Comparison of ENCODE assay signal across 25 cellular contexts in the genomic region with DNA sequence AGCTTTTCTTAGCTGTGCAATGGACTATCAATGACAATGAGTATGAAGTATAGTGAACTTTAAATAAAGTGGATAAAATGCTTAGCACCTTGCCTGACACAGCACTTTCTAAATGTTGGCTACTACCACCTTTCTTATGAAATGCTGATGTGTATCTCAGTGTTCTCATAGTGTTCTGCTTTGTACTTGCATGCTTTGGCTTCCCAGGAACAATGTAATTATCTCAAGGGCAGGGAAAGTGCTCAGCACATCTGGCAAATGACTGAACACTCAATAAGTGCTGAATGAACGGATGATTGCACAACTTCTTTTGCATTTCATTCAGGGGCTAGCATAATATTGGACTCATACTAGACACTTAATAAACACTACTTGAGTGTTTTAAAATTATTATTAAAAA. TPM values are rescaled to one million over a fixed set of nuclear protein-coding genes. Genes with fewer than 3 reads are reported as not detected.
DNase-seq lines count a peak whose midpoint lies in the region; ATAC-seq and TF ChIP-seq lines count a peak whose summit lies in the region.
"Had no signal": no experiment of that assay in that cellular context is flagged by ENCODE, and none has a peak within 500 bp of the region (broad histone marks: within the 10 kb centered on the region; RNA-seq: fewer than 3 reads in every experiment).

No MANE protein-coding gene starts in this region.

- no peaks in the 10 kb centered on the region for H4K20me1 ChIP-seq in MM.1S (ENCODE audit: insufficient read depth, low read length)

- H3K9me3 Mint-ChIP-seq in activated naive CD4-positive, alpha-beta T cell treated with anti-CD3 and anti-CD28 coated beads, Interleukin-2, amount 50 U/mL, for 72 hours, result no peaks in the 10 kb centered on the region
- H3K9me3 Mint-ChIP-seq in glutamatergic neuron (ENCODE audit: unreplicated experiment), result no peaks in the 10 kb centered on the region
- H3K9me3 Mint-ChIP-seq: activated naive CD8-positive, alpha-beta T cell treated with anti-CD3 and anti-CD28 coated beads, Interleukin-2, amount 50 U/mL, for 24 hours; CD8-positive, alpha-beta memory T cell; H9 had no signal

- no peaks in the 10 kb centered on the region for H3K9me2 ChIP-seq in MM.1S (replicated peaks; ENCODE audit: insufficient read depth, low read length)

- no peak overlapping the region for H3K4me3 ChIP-seq in left ventricle myocardium inferior
- no peak overlapping the region for H3K4me3 ChIP-seq in RWPE2 (ENCODE audit: severe bottlenecking)
- H3K4me3 ChIP-seq in fibroblast of pulmonary artery (replicated peaks; ENCODE audit: low read depth, low read length), result no peak overlapping the region
- H3K4me3 ChIP-seq in MM.1S (ENCODE audit: low read length), result no peak overlapping the region
- H3K4me3 ChIP-seq: gastrocnemius medialis, transverse colon had no signal

- no peak overlapping the region for H3K4me3 Mint-ChIP-seq in glutamatergic neuron (ENCODE audit: unreplicated experiment)
- H3K4me3 Mint-ChIP-seq: activated naive CD8-positive, alpha-beta T cell treated with anti-CD3 and anti-CD28 coated beads, Interleukin-2, amount 50 U/mL, for 24 hours; CD8-positive, alpha-beta memory T cell; H9 had no signal

- no peaks in the 10 kb centered on the region for H3K9me3 ChIP-seq in left ventricle myocardium inferior (replicated peaks)
- H3K9me3 ChIP-seq in RWPE2 (ENCODE audit: severe bottlenecking), result no peaks in the 10 kb centered on the region
- no peaks in the 10 kb centered on the region for H3K9me3 ChIP-seq in MM.1S (replicated peaks; ENCODE audit: insufficient read depth, low read length)
- H3K9me3 ChIP-seq: gastrocnemius medialis, neutrophil, transverse colon had no signal

- H2AFZ ChIP-seq in MM.1S (ENCODE audit: low read length), result no peak overlapping the region

- no peaks in the 10 kb centered on the region for H3K36me3 ChIP-seq in left ventricle myocardium inferior
- no peaks in the 10 kb centered on the region for H3K36me3 ChIP-seq in RWPE2 (ENCODE audit: low read depth)
- H3K36me3 ChIP-seq in MM.1S (replicated peaks; ENCODE audit: insufficient read depth, low read length), result no peaks in the 10 kb centered on the region
- H3K36me3 ChIP-seq: gastrocnemius medialis, neutrophil, transverse colon had no signal

- no peak overlapping the region for H3K9ac ChIP-seq in MM.1S (ENCODE audit: low read length)

- H3K27ac ChIP-seq in left ventricle myocardium inferior (replicated peaks), result no peak overlapping the region
- no peak overlapping the region for H3K27ac ChIP-seq in RWPE2 (ENCODE audit: poor library complexity, severe bottlenecking)
- no peak overlapping the region for H3K27ac ChIP-seq in MM.1S (ENCODE audit: low read length)
- H3K27ac ChIP-seq: gastrocnemius medialis, HL-60, neutrophil, transverse colon had no signal

- no peaks in the 10 kb centered on the region for H3K79me2 ChIP-seq in MM.1S (ENCODE audit: low read length)

- no peak overlapping the region for H3K27ac Mint-ChIP-seq in activated naive CD4-positive, alpha-beta T cell treated with anti-CD3 and anti-CD28 coated beads, Interleukin-2, amount 50 U/mL, for 72 hours
- H3K27ac Mint-ChIP-seq in glutamatergic neuron (ENCODE audit: unreplicated experiment), result no peak overlapping the region
- H3K27ac Mint-ChIP-seq: activated naive CD8-positive, alpha-beta T cell treated with anti-CD3 and anti-CD28 coated beads, Interleukin-2, amount 50 U/mL, for 24 hours; CD8-positive, alpha-beta memory T cell; H9 had no signal

- H3K27me3 ChIP-seq in left ventricle myocardium inferior (ENCODE audit: low read depth) (no peaks in the 10 kb centered on the region), RWPE2 (ENCODE audit: insufficient read depth, poor library complexity, severe bottlenecking) (no peaks in the 10 kb centered on the region), MM.1S (replicated peaks; ENCODE audit: insufficient read depth, low read length) (no peaks in the 10 kb centered on the region)
- H3K27me3 ChIP-seq: gastrocnemius medialis, neutrophil, transverse colon had no signal

- no peak for DNase-seq in left ventricle myocardium superior
- DNase-seq in left ventricle myocardium inferior, result no peak
- DNase-seq in RWPE2 (ENCODE audit: low spot score), result no peak
- peak; percentile 87 for DNase-seq in fibroblast of pulmonary artery (ENCODE audit: low read depth)
- no peak for DNase-seq in activated naive CD4-positive, alpha-beta T cell treated with anti-CD3 and anti-CD28 coated beads, Interleukin-2, amount 50 U/mL, for 72 hours (ENCODE audit: low spot score in 2 of 2)
- no peak for DNase-seq in MM.1S
- DNase-seq in NCI-H1436 (lab: John Stamatoyannopoulos, UW), result no peak
- no peak for DNase-seq in glutamatergic neuron
- DNase-seq: ACHN; activated CD4-positive, CD25-positive, alpha-beta regulatory T cell treated with anti-CD3 and anti-CD28 coated beads, Interleukin-2, amount 50 U/mL, for 72 hours; activated naive CD8-positive, alpha-beta T cell treated with anti-CD3 and anti-CD28 coated beads, Interleukin-2, amount 50 U/mL, for 24 hours; CD8-positive, alpha-beta memory T cell; DND-41; effector CD8-positive, alpha-beta T cell; gastrocnemius medialis; H9; left cardiac atrium; MV-4-11; NCI-H2029 treated with DMSO at 0.1 percent for 48 hours; stimulated activated naive CD4-positive, alpha-beta T cell treated with Interleukin-2 at 50 U/mL for 16 hours; T1000; transverse colon had no signal

- no peak overlapping the region for H3K4me2 ChIP-seq in MM.1S (ENCODE audit: low read depth, low read length)

- H3K4me1 ChIP-seq in left ventricle myocardium inferior (no peaks in the 10 kb centered on the region), RWPE2 (ENCODE audit: insufficient read depth, poor library complexity, severe bottlenecking) (no peaks in the 10 kb centered on the region), MM.1S (ENCODE audit: low read length) (no peaks in the 10 kb centered on the region)
- H3K4me1 ChIP-seq: gastrocnemius medialis, transverse colon had no signal

- H3K36me3 Mint-ChIP-seq in activated naive CD4-positive, alpha-beta T cell treated with anti-CD3 and anti-CD28 coated beads, Interleukin-2, amount 50 U/mL, for 72 hours, result no peaks in the 10 kb centered on the region
- H3K36me3 Mint-ChIP-seq in glutamatergic neuron (ENCODE audit: unreplicated experiment), result no peaks in the 10 kb centered on the region
- H3K36me3 Mint-ChIP-seq: CD8-positive, alpha-beta memory T cell had no signal

- H3K27me3 Mint-ChIP-seq in glutamatergic neuron (ENCODE audit: unreplicated experiment), result no peaks in the 10 kb centered on the region
- H3K27me3 Mint-ChIP-seq: activated naive CD8-positive, alpha-beta T cell treated with anti-CD3 and anti-CD28 coated beads, Interleukin-2, amount 50 U/mL, for 24 hours had no signal

- TF ChIP-seq CTCF in left ventricle myocardium inferior (IDR thresholded peaks at IDR 0.05; ENCODE audit: borderline replicate concordance) (no peak), RWPE2 (IDR thresholded peaks at IDR 0.05; ENCODE audit: poor library complexity, severe bottlenecking) (no peak), fibroblast of pulmonary artery (IDR thresholded peaks at IDR 0.05; ENCODE audit: low read length, missing control alignments) (no peak), MM.1S (IDR thresholded peaks at IDR 0.05; ENCODE audit: low read length) (no peak), glutamatergic neuron (IDR thresholded peaks at IDR 0.05; ENCODE audit: partially characterized antibody, unreplicated experiment) (no peak)

- ATAC-seq in left ventricle myocardium superior, result peak; percentile 38
- peak; percentile 44; the same call in 1 of the 3 replicates for ATAC-seq in RWPE2 (ENCODE audit: low read depth)
- no peak for ATAC-seq in activated naive CD4-positive, alpha-beta T cell treated with anti-CD3 and anti-CD28 coated beads, Interleukin-2, amount 50 U/mL, for 72 hours
- ATAC-seq: activated naive CD8-positive, alpha-beta T cell treated with anti-CD3 and anti-CD28 coated beads, Interleukin-2, amount 50 U/mL, for 24 hours; gastrocnemius medialis; left cardiac atrium had no signal

- H3F3A ChIP-seq in MM.1S (ENCODE audit: insufficient read depth, low read length), result no peaks in the 10 kb centered on the region

- H3K4me1 Mint-ChIP-seq in glutamatergic neuron (ENCODE audit: low read depth, unreplicated experiment), result no peaks in the 10 kb centered on the region
- H3K4me1 Mint-ChIP-seq: CD8-positive, alpha-beta memory T cell; H9 had no signal

- intact Hi-C loops in left ventricle myocardium superior (cut with micrococcal nuclease), result no loop called here
- intact Hi-C loops in left ventricle myocardium inferior (cut with micrococcal nuclease), result no loop called here

RNA-seq across cellular contexts. Expression of a gene that starts 28.2 kb away (rescaled TPM):
- total RNA-seq in left ventricle myocardium superior (not detected), left ventricle myocardium inferior (not detected), glutamatergic neuron (ENCODE audit: unreplicated experiment) (not detected)
- total RNA-seq in activated naive CD4-positive, alpha-beta T cell treated with anti-CD3 and anti-CD28 coated beads, Interleukin-2, amount 50 U/mL, for 72 hours, result not detected
- total RNA-seq: CD8-positive, alpha-beta memory T cell; gastrocnemius medialis; H9; left cardiac atrium; mucosa of gallbladder; transverse colon had no signal

Comparison
In these comparisons a context has a peak if more than half of its experiments do, and no peak if none do; other contexts are left out.
1. ATAC-seq: peak in left ventricle myocardium superior (single experiment) and RWPE2 (single experiment); none in activated naive CD4-positive, alpha-beta T cell treated with anti-CD3 and anti-CD28 coated beads, Interleukin-2, amount 50 U/mL, for 72 hours (0 of 2).